Comparison of ENCODE assay signal across 17 cellular contexts in the genomic region with DNA sequence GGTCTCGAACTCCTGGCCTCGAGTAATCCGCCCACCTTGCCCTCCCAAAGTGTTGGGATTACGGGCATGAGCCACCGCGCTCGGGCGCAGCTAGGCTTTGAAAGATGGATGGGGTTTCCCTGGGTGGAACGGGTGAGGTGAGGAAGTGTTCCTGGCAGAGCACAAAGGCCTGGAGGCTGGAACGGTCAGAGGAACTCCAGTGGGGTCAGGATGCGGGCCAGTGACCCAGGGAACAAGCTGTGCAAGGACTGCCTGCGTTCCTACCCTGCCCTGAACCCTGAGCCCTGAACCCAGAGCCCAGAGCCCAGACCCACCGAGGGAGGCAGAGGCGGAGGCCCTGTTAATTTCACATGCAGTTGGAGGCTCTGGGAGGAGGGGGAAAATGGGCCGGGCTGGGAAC. TPM values are rescaled to one million over a fixed set of nuclear protein-coding genes. Genes with fewer than 3 reads are reported as not detected.
"Had no signal": no experiment of that assay in that cellular context is flagged by ENCODE, and none has a peak within 500 bp of the region (broad histone marks: within the 10 kb centered on the region; RNA-seq: fewer than 3 reads in every experiment).

No MANE protein-coding gene starts in this region.

- H3K4me3 ChIP-seq: gastrocnemius medialis, hepatocyte, lower lobe of right lung, upper lobe of right lung had no signal

- H3K9me3 Mint-ChIP-seq: activated naive CD8-positive, alpha-beta T cell treated with anti-CD3 and anti-CD28 coated beads for 36 hours; activated T-cell treated with anti-CD3 and anti-CD28 coated beads, Interleukin-2, amount 50 U/mL, for 24 hours; naive thymus-derived CD4-positive, alpha-beta T cell; stimulated activated naive CD8-positive, alpha-beta T cell treated with anti-CD3 and anti-CD28 coated beads, Interleukin-15, Interleukin-2, amounts not matched to agents 100 ng/mL and 50 ng/mL, for 24 hours had no signal

- H3K36me3 Mint-ChIP-seq: activated naive CD8-positive, alpha-beta T cell treated with anti-CD3 and anti-CD28 coated beads for 36 hours; naive thymus-derived CD4-positive, alpha-beta T cell had no signal

- H3K9me3 ChIP-seq: gastrocnemius medialis, lower lobe of right lung, upper lobe of right lung had no signal

- H3K27ac ChIP-seq: gastrocnemius medialis, hepatocyte, lower lobe of right lung, upper lobe of right lung had no signal

- DNase-seq: activated CD4-positive, alpha-beta T cell treated with anti-CD3 and anti-CD28 coated beads, Interleukin-2, amount 50 U/mL, for 4 hours; activated CD4-positive, CD25-positive, alpha-beta regulatory T cell treated with anti-CD3 and anti-CD28 coated beads, Interleukin-2, amount 50 U/mL, for 72 hours; activated effector memory CD4-positive, alpha-beta T cell treated with Interleukin-2 at 50 U/mL for 16 hours; activated naive CD8-positive, alpha-beta T cell treated with anti-CD3 and anti-CD28 coated beads for 36 hours; activated T-cell treated with anti-CD3 and anti-CD28 coated beads, Interleukin-2, amount 50 U/mL, for 24 hours; aorta; gastrocnemius medialis; kidney glomerular epithelial cell; lower lobe of right lung; naive thymus-derived CD4-positive, alpha-beta T cell; posterior cingulate gyrus; stimulated activated CD4-positive, alpha-beta T cell treated with anti-CD3 and anti-CD28 coated beads, Interleukin-12 subunit alpha, Interleukin-12 subunit beta, amount 100 ng/mL, for 4 hours; stimulated activated CD4-positive, alpha-beta T cell treated with anti-CD3 and anti-CD28 coated beads, Interleukin-2, amount 100 ng/mL, for 48 hours; upper lobe of right lung had no signal

- H3K27me3 ChIP-seq: gastrocnemius medialis, hepatocyte, upper lobe of right lung had no signal

- FAIRE-seq: endothelial cell of umbilical vein had no signal

- H3K27me3 Mint-ChIP-seq: activated T-cell treated with anti-CD3 and anti-CD28 coated beads, Interleukin-2, amount 50 U/mL, for 24 hours; stimulated activated naive CD8-positive, alpha-beta T cell treated with anti-CD3 and anti-CD28 coated beads, Interleukin-15, Interleukin-2, amounts not matched to agents 100 ng/mL and 50 ng/mL, for 24 hours had no signal

- H3K4me1 ChIP-seq: gastrocnemius medialis, upper lobe of right lung had no signal

- H3K4me3 Mint-ChIP-seq: activated naive CD8-positive, alpha-beta T cell treated with anti-CD3 and anti-CD28 coated beads for 36 hours; activated T-cell treated with anti-CD3 and anti-CD28 coated beads, Interleukin-2, amount 50 U/mL, for 24 hours; naive thymus-derived CD4-positive, alpha-beta T cell; stimulated activated naive CD8-positive, alpha-beta T cell treated with anti-CD3 and anti-CD28 coated beads, Interleukin-15, Interleukin-2, amounts not matched to agents 100 ng/mL and 50 ng/mL, for 24 hours had no signal

- H3K27ac Mint-ChIP-seq: activated naive CD8-positive, alpha-beta T cell treated with anti-CD3 and anti-CD28 coated beads for 36 hours; activated T-cell treated with anti-CD3 and anti-CD28 coated beads, Interleukin-2, amount 50 U/mL, for 24 hours; naive thymus-derived CD4-positive, alpha-beta T cell; stimulated activated naive CD8-positive, alpha-beta T cell treated with anti-CD3 and anti-CD28 coated beads, Interleukin-15, Interleukin-2, amounts not matched to agents 100 ng/mL and 50 ng/mL, for 24 hours had no signal

- H3K36me3 ChIP-seq: gastrocnemius medialis, lower lobe of right lung, upper lobe of right lung had no signal

RNA-seq across cellular contexts. Expression of a gene that starts 23.4 kb away (rescaled TPM):
- polyA plus RNA-seq: naive thymus-derived CD4-positive, alpha-beta T cell had no signal
